Comparison of ENCODE assay signal across 11 cellular contexts in genomic region chr13:110546933-110547332, GRCh38. TPM values are rescaled to one million over a fixed set of nuclear protein-coding genes. Genes with fewer than 3 reads are reported as not detected.
A peak's percentile ranks its signal among the peaks of the same experiment; 100 is the strongest.
DNase-seq lines count a peak whose midpoint lies in the region; ATAC-seq, FAIRE-seq and TF ChIP-seq lines count a peak whose summit lies in the region.
"Had no signal": no experiment of that assay in that cellular context is flagged by ENCODE, and none has a peak within 500 bp of the region (broad histone marks: within the 10 kb centered on the region; RNA-seq: fewer than 3 reads in every experiment).

No MANE protein-coding gene starts in this region.

- no peaks in the 10 kb centered on the region for H3K27me3 ChIP-seq in astrocyte (ENCODE audit: insufficient read depth, low read length)
- no peaks in the 10 kb centered on the region for H3K27me3 ChIP-seq in right atrium auricular region
- H3K27me3 ChIP-seq in smooth muscle cell (ENCODE audit: low read depth), result no peaks in the 10 kb centered on the region

- TF ChIP-seq CTCF in HFFc6 (IDR thresholded peaks at IDR 0.05), result no peak
- no peak for TF ChIP-seq CTCF in astrocyte (IDR thresholded peaks at IDR 0.05; ENCODE audit: insufficient read depth, low read depth, low read length)
- no peak for TF ChIP-seq CTCF in right atrium auricular region (IDR thresholded peaks at IDR 0.05)
- no peak for TF ChIP-seq CTCF in smooth muscle cell (IDR thresholded peaks at IDR 0.05; ENCODE audit: borderline replicate concordance, insufficient read depth, poor library complexity, severe bottlenecking)

- ATAC-seq in GM21360 (IDR thresholded peaks at IDR 0.05; ENCODE audit: unreplicated experiment), result no peak

- H3K4me3 Mint-ChIP-seq in HFFc6 (no peak overlapping the region), astrocyte (ENCODE audit: unreplicated experiment) (peak overlapping the region; percentile 29)
- H3K4me3 Mint-ChIP-seq in activated naive CD4-positive, alpha-beta T cell treated with anti-CD3 and anti-CD28 coated beads, Interleukin-2, amount 10 ng/mL, durations not matched to agents 7 days and 5 days, result no peak overlapping the region
- H3K4me3 Mint-ChIP-seq: activated CD4-positive, alpha-beta memory T cell treated with anti-CD3 and anti-CD28 coated beads, Interleukin-2, amount 10 ng/mL, durations not matched to agents 7 days and 5 days had no signal

- peaks cover 3% of the 10 kb centered on the region for H3K9me3 ChIP-seq in astrocyte (ENCODE audit: insufficient read depth, low read depth, low read length)
- H3K9me3 ChIP-seq in right atrium auricular region, result no peaks in the 10 kb centered on the region
- no peaks in the 10 kb centered on the region for H3K9me3 ChIP-seq in smooth muscle cell (replicated peaks; ENCODE audit: low read depth)

- no peaks in the 10 kb centered on the region for H3K79me2 ChIP-seq in astrocyte (ENCODE audit: insufficient read depth, low read length)
- H3K79me2 ChIP-seq in smooth muscle cell (ENCODE audit: low read depth), result peaks cover 44% of the 10 kb centered on the region

- H3K27ac ChIP-seq in astrocyte (ENCODE audit: low read depth, low read length), result peak overlapping the region; percentile 3
- peak overlapping the region; percentile 38 to 75 for H3K27ac ChIP-seq in right atrium auricular region
- H3K27ac ChIP-seq in smooth muscle cell (ENCODE audit: low read depth), result peak overlapping the region; percentile 66

- H3F3A ChIP-seq in smooth muscle cell (ENCODE audit: low read depth), result peaks cover 5% of the 10 kb centered on the region

- peak overlapping the region; percentile 78 for H3K4me2 ChIP-seq in astrocyte (ENCODE audit: low read length)
- H3K4me2 ChIP-seq in smooth muscle cell, result peak overlapping the region; percentile 22

- H3K4me1 Mint-ChIP-seq in HFFc6 (ENCODE audit: low read depth) (peaks cover 22% of the 10 kb centered on the region), astrocyte (ENCODE audit: low read depth, unreplicated experiment) (no peaks in the 10 kb centered on the region)
- no peaks in the 10 kb centered on the region for H3K4me1 Mint-ChIP-seq in activated naive CD4-positive, alpha-beta T cell treated with anti-CD3 and anti-CD28 coated beads, Interleukin-2, amount 10 ng/mL, durations not matched to agents 7 days and 5 days
- H3K4me1 Mint-ChIP-seq: activated CD4-positive, alpha-beta memory T cell treated with anti-CD3 and anti-CD28 coated beads, Interleukin-2, amount 10 ng/mL, durations not matched to agents 7 days and 5 days had no signal

- DNase-seq in HFFc6 (peak; percentile 70), astrocyte (ENCODE audit: low read depth) (peak; percentile 94), right atrium auricular region (ENCODE audit: low spot score) (peak; percentile 95), smooth muscle cell (lab: John Stamatoyannopoulos, UW; ENCODE audit: unreplicated experiment) (no peak), NCI-H446 treated with DMSO at 0.1 percent for 48 hours (lab: John Stamatoyannopoulos, UW) (no peak)
- DNase-seq in activated naive CD4-positive, alpha-beta T cell treated with anti-CD3 and anti-CD28 coated beads, Interleukin-2, amount 10 ng/mL, durations not matched to agents 7 days and 5 days, result no peak
- DNase-seq in activated CD8-positive, alpha-beta memory T cell treated with anti-CD3 and anti-CD28 coated beads for 24 hours, result no peak
- DNase-seq: activated CD4-positive, alpha-beta memory T cell treated with anti-CD3 and anti-CD28 coated beads, Interleukin-2, amount 10 ng/mL, durations not matched to agents 7 days and 5 days; NCI-H187; stimulated activated CD4-positive, alpha-beta T cell treated with anti-CD3 and anti-CD28 coated beads, Interleukin-4, amount 100 ng/mL, for 24 hours had no signal

- H3K4me1 ChIP-seq in astrocyte (ENCODE audit: insufficient read depth, low read length) (peaks cover 10% of the 10 kb centered on the region), right atrium auricular region (peaks cover 0 to 36% of the 10 kb centered on the region in 2 donors), smooth muscle cell (ENCODE audit: low read depth) (peaks cover under 1% of the 10 kb centered on the region)

- peak; percentile 94 for FAIRE-seq in astrocyte (lab: Jason Lieb, UNC)

- H4K20me1 ChIP-seq in astrocyte (ENCODE audit: insufficient read depth, low read length) (no peaks in the 10 kb centered on the region), smooth muscle cell (ENCODE audit: low read depth) (peaks cover 3% of the 10 kb centered on the region)

- H3K9me3 Mint-ChIP-seq in HFFc6 (peaks cover 4% of the 10 kb centered on the region; the same call in 1 of the 2 replicates), astrocyte (ENCODE audit: unreplicated experiment) (peaks cover 3% of the 10 kb centered on the region)
- no peaks in the 10 kb centered on the region for H3K9me3 Mint-ChIP-seq in activated naive CD4-positive, alpha-beta T cell treated with anti-CD3 and anti-CD28 coated beads, Interleukin-2, amount 10 ng/mL, durations not matched to agents 7 days and 5 days
- H3K9me3 Mint-ChIP-seq: activated CD4-positive, alpha-beta memory T cell treated with anti-CD3 and anti-CD28 coated beads, Interleukin-2, amount 10 ng/mL, durations not matched to agents 7 days and 5 days had no signal

- 52% methylated on average over 15 of the region's 15 CpGs for WGBS in smooth muscle cell (ENCODE audit: low lambda C conversion rate)

- no peaks in the 10 kb centered on the region for H3K36me3 ChIP-seq in astrocyte (ENCODE audit: insufficient read depth, low read length)
- no peaks in the 10 kb centered on the region for H3K36me3 ChIP-seq in right atrium auricular region
- no peaks in the 10 kb centered on the region for H3K36me3 ChIP-seq in smooth muscle cell (ENCODE audit: low read depth)

- H3K36me3 Mint-ChIP-seq in HFFc6 (ENCODE audit: low read depth) (peaks cover 6% of the 10 kb centered on the region; the same call in 1 of the 2 replicates), astrocyte (ENCODE audit: low read depth, unreplicated experiment) (peaks cover 2% of the 10 kb centered on the region)
- H3K36me3 Mint-ChIP-seq in activated naive CD4-positive, alpha-beta T cell treated with anti-CD3 and anti-CD28 coated beads, Interleukin-2, amount 10 ng/mL, durations not matched to agents 7 days and 5 days, result peaks cover 4% of the 10 kb centered on the region

- H2AFZ ChIP-seq in astrocyte (ENCODE audit: low read depth, low read length) (peak overlapping the region; percentile 50), smooth muscle cell (ENCODE audit: low read depth) (no peak overlapping the region)

- H3K27ac Mint-ChIP-seq in HFFc6 (no peak overlapping the region; the same call in 1 of the 2 replicates), astrocyte (ENCODE audit: unreplicated experiment) (no peak overlapping the region)
- no peak overlapping the region for H3K27ac Mint-ChIP-seq in activated naive CD4-positive, alpha-beta T cell treated with anti-CD3 and anti-CD28 coated beads, Interleukin-2, amount 10 ng/mL, durations not matched to agents 7 days and 5 days
- H3K27ac Mint-ChIP-seq: activated CD4-positive, alpha-beta memory T cell treated with anti-CD3 and anti-CD28 coated beads, Interleukin-2, amount 10 ng/mL, durations not matched to agents 7 days and 5 days had no signal

- H3K4me3 ChIP-seq in astrocyte (ENCODE audit: insufficient read depth, low read depth, low read length), result no peak overlapping the region
- H3K4me3 ChIP-seq in right atrium auricular region, result no peak overlapping the region
- H3K4me3 ChIP-seq in smooth muscle cell, result no peak overlapping the region

- CTCF ChIA-PET in activated naive CD4-positive, alpha-beta T cell treated with anti-CD3 and anti-CD28 coated beads, Interleukin-2, amount 10 ng/mL, durations not matched to agents 7 days and 5 days (lab: Charles Lee), result interaction anchor here (0.7 kb wide), 1 partner anchor 26 kb away, joined by 4 read pairs; no protein-coding TSS in a partner anchor

- H3K9ac ChIP-seq in astrocyte (ENCODE audit: low read length) (no peak overlapping the region), smooth muscle cell (ENCODE audit: low read depth) (no peak overlapping the region)

- H3K27me3 Mint-ChIP-seq in HFFc6 (ENCODE audit: insufficient read depth), result peaks cover 19% of the 10 kb centered on the region
- no peaks in the 10 kb centered on the region for H3K27me3 Mint-ChIP-seq in astrocyte (ENCODE audit: low read depth, unreplicated experiment)
- H3K27me3 Mint-ChIP-seq in activated naive CD4-positive, alpha-beta T cell treated with anti-CD3 and anti-CD28 coated beads, Interleukin-2, amount 10 ng/mL, durations not matched to agents 7 days and 5 days, result no peaks in the 10 kb centered on the region
- H3K27me3 Mint-ChIP-seq: activated CD4-positive, alpha-beta memory T cell treated with anti-CD3 and anti-CD28 coated beads, Interleukin-2, amount 10 ng/mL, durations not matched to agents 7 days and 5 days had no signal

RNA-seq across cellular contexts. Expression of gene RAB20, which starts 14.6 kb away (rescaled TPM):
- 1 to 10 TPM in 1 of 6 experiments, under 1 TPM in 5; 0.40 to 1.0 (median 0.74) TPM for total RNA-seq in HFFc6 (2021; fragmentation: NEBNext Ultra II Directional; extraction: Animal tissue kit (Norgen Biotek cat#: 25700))
- total RNA-seq in astrocyte, result 2.1 and 2.6 TPM in 2 replicates
- total RNA-seq in right atrium auricular region, result 10 to 100 TPM; 10.8 to 15.7 TPM
- total RNA-seq in smooth muscle cell, result 12.6 and 18.0 TPM in 2 replicates
- polyA plus RNA-seq in smooth muscle cell, result 12.9 and 21.8 TPM in 2 replicates

Comparison
In these comparisons a context has a peak if more than half of its experiments do, and no peak if none do; other contexts are left out.
1. DNase-seq: peak in HFFc6 (single experiment), astrocyte (single experiment) and right atrium auricular region (single experiment); none in smooth muscle cell (single experiment), activated naive CD4-positive, alpha-beta T cell treated with anti-CD3 and anti-CD28 coated beads, Interleukin-2, amount 10 ng/mL, durations not matched to agents 7 days and 5 days (single experiment), activated CD8-positive, alpha-beta memory T cell treated with anti-CD3 and anti-CD28 coated beads for 24 hours (single experiment) and NCI-H446 treated with DMSO at 0.1 percent for 48 hours (single experiment).
2. H3K27ac ChIP-seq: peak in every context shown above with its lines; median percentile 66 in smooth muscle cell; 56 in right atrium auricular region; 3 in astrocyte.